ENCODE assay signal across 1 cellular context in the genomic region with DNA sequence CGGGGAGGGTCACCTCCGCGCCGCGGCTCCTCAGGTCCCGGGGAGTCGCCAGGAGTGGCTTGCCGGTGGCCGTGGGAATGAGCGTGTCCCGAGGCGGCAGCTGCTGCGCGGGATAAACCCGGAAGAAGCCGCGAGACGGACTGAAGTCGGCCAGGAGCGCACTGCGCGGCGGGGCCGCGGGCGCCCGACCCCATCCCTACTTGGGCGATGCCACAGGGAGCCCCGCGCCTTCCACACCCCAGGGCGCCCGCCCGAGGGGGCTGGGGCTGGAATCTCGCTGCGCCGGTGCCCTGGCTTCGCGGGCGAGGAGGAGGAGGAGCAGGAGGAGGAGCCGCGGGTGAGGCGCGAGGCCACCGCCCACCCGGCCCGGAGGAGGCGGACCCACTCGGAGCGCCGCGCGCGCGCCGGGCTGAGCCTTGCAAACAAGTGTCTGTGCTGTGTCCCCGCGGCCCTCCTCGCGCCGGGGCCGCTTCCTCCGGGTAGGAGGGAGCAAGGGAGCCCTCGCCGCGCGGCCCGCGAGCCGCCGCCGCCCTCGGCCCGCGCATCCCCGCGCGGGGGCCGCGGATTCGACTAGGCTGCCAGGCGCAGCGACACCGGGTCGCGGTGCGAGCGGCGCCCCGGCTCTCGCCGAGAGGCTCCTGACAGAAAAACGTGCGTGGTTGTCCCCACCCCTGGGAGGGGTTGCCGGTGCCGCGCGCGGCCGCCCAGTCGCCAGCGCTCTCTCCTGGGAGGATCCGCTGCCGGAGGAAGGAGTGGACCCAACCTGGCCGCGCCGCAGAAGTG.
A peak's percentile ranks its signal among the peaks of the same experiment; 100 is the strongest.
TF ChIP-seq lines count a peak whose summit lies in the region.

A gene (plus strand): TSS at position 412 of the 783 bp plus-strand sequence.

TF ChIP-seq in HepG2, 621 proteins besides CTCF, POLR2A, EP300 and RAD21 (continued from another document and continues in another):
- TF ChIP-seq SMAD3 (CRISPR knock-in tag; IDR thresholded peaks at IDR 0.05), result peak; percentile 11; the same call in 1 of the 2 replicates
- TF ChIP-seq, protein P1, sequence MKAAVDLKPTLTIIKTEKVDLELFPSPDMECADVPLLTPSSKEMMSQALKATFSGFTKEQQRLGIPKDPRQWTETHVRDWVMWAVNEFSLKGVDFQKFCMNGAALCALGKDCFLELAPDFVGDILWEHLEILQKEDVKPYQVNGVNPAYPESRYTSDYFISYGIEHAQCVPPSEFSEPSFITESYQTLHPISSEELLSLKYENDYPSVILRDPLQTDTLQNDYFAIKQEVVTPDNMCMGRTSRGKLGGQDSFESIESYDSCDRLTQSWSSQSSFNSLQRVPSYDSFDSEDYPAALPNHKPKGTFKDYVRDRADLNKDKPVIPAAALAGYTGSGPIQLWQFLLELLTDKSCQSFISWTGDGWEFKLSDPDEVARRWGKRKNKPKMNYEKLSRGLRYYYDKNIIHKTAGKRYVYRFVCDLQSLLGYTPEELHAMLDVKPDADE (CRISPR knock-in tag; IDR thresholded peaks at IDR 0.05), result 0 out of 2 replicates have a peak, but pooled peaks have one; percentile 13
- TF ChIP-seq ZNF180 (CRISPR knock-in tag; IDR thresholded peaks at IDR 0.05; ENCODE audit: borderline replicate concordance, low read depth), result no peak
- no peak for TF ChIP-seq ZNF460 (CRISPR knock-in tag; IDR thresholded peaks at IDR 0.05; ENCODE audit: borderline replicate concordance)
- TF ChIP-seq, protein P2, sequence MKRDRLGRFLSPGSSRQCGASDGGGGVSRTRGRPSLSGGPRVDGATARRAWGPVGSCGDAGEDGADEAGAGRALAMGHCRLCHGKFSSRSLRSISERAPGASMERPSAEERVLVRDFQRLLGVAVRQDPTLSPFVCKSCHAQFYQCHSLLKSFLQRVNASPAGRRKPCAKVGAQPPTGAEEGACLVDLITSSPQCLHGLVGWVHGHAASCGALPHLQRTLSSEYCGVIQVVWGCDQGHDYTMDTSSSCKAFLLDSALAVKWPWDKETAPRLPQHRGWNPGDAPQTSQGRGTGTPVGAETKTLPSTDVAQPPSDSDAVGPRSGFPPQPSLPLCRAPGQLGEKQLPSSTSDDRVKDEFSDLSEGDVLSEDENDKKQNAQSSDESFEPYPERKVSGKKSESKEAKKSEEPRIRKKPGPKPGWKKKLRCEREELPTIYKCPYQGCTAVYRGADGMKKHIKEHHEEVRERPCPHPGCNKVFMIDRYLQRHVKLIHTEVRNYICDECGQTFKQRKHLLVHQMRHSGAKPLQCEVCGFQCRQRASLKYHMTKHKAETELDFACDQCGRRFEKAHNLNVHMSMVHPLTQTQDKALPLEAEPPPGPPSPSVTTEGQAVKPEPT (CRISPR knock-in tag; IDR thresholded peaks at IDR 0.05; ENCODE audit: low read depth), result 0 out of 2 replicates have a peak, but pooled peaks have one; percentile 26
- no peak; the same call in 1 of the 2 replicates for TF ChIP-seq NFKB2 (CRISPR knock-in tag; IDR thresholded peaks at IDR 0.05; ENCODE audit: borderline replicate concordance)
- no peak for TF ChIP-seq ZNF747 (CRISPR knock-in tag; IDR thresholded peaks at IDR 0.05; ENCODE audit: borderline replicate concordance)
- TF ChIP-seq POLR2AphosphoS5 (IDR thresholded peaks at IDR 0.05; ENCODE audit: low read depth, low read length), result peak; percentile 72
- TF ChIP-seq, protein P3, sequence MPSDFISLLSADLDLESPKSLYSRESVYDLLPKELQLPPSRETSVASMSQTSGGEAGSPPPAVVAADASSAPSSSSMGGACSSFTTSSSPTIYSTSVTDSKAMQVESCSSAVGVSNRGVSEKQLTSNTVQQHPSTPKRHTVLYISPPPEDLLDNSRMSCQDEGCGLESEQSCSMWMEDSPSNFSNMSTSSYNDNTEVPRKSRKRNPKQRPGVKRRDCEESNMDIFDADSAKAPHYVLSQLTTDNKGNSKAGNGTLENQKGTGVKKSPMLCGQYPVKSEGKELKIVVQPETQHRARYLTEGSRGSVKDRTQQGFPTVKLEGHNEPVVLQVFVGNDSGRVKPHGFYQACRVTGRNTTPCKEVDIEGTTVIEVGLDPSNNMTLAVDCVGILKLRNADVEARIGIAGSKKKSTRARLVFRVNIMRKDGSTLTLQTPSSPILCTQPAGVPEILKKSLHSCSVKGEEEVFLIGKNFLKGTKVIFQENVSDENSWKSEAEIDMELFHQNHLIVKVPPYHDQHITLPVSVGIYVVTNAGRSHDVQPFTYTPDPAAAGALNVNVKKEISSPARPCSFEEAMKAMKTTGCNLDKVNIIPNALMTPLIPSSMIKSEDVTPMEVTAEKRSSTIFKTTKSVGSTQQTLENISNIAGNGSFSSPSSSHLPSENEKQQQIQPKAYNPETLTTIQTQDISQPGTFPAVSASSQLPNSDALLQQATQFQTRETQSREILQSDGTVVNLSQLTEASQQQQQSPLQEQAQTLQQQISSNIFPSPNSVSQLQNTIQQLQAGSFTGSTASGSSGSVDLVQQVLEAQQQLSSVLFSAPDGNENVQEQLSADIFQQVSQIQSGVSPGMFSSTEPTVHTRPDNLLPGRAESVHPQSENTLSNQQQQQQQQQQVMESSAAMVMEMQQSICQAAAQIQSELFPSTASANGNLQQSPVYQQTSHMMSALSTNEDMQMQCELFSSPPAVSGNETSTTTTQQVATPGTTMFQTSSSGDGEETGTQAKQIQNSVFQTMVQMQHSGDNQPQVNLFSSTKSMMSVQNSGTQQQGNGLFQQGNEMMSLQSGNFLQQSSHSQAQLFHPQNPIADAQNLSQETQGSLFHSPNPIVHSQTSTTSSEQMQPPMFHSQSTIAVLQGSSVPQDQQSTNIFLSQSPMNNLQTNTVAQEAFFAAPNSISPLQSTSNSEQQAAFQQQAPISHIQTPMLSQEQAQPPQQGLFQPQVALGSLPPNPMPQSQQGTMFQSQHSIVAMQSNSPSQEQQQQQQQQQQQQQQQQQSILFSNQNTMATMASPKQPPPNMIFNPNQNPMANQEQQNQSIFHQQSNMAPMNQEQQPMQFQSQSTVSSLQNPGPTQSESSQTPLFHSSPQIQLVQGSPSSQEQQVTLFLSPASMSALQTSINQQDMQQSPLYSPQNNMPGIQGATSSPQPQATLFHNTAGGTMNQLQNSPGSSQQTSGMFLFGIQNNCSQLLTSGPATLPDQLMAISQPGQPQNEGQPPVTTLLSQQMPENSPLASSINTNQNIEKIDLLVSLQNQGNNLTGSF (CRISPR knock-in tag; IDR thresholded peaks at IDR 0.05), result no peak
- TF ChIP-seq MYNN (CRISPR knock-in tag; IDR thresholded peaks at IDR 0.05; ENCODE audit: low read depth), result no peak
- TF ChIP-seq, protein P4, sequence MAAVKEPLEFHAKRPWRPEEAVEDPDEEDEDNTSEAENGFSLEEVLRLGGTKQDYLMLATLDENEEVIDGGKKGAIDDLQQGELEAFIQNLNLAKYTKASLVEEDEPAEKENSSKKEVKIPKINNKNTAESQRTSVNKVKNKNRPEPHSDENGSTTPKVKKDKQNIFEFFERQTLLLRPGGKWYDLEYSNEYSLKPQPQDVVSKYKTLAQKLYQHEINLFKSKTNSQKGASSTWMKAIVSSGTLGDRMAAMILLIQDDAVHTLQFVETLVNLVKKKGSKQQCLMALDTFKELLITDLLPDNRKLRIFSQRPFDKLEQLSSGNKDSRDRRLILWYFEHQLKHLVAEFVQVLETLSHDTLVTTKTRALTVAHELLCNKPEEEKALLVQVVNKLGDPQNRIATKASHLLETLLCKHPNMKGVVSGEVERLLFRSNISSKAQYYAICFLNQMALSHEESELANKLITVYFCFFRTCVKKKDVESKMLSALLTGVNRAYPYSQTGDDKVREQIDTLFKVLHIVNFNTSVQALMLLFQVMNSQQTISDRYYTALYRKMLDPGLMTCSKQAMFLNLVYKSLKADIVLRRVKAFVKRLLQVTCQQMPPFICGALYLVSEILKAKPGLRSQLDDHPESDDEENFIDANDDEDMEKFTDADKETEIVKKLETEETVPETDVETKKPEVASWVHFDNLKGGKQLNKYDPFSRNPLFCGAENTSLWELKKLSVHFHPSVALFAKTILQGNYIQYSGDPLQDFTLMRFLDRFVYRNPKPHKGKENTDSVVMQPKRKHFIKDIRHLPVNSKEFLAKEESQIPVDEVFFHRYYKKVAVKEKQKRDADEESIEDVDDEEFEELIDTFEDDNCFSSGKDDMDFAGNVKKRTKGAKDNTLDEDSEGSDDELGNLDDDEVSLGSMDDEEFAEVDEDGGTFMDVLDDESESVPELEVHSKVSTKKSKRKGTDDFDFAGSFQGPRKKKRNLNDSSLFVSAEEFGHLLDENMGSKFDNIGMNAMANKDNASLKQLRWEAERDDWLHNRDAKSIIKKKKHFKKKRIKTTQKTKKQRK (IDR thresholded peaks at IDR 0.05; ENCODE audit: low read length), result no peak
- no peak for TF ChIP-seq SETDB1 (CRISPR knock-in tag; IDR thresholded peaks at IDR 0.05; ENCODE audit: borderline replicate concordance)
- peak; percentile 46; the same call in 1 of the 2 replicates for TF ChIP-seq ZFY (CRISPR knock-in tag; IDR thresholded peaks at IDR 0.05)
- TF ChIP-seq, protein P5, sequence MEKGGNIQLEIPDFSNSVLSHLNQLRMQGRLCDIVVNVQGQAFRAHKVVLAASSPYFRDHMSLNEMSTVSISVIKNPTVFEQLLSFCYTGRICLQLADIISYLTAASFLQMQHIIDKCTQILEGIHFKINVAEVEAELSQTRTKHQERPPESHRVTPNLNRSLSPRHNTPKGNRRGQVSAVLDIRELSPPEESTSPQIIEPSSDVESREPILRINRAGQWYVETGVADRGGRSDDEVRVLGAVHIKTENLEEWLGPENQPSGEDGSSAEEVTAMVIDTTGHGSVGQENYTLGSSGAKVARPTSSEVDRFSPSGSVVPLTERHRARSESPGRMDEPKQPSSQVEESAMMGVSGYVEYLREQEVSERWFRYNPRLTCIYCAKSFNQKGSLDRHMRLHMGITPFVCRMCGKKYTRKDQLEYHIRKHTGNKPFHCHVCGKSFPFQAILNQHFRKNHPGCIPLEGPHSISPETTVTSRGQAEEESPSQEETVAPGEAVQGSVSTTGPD (CRISPR knock-in tag; IDR thresholded peaks at IDR 0.05), result no peak
- TF ChIP-seq ZNF614 (CRISPR knock-in tag; IDR thresholded peaks at IDR 0.05; ENCODE audit: borderline replicate concordance), result peak; percentile 35; the same call in 1 of the 2 replicates
- TF ChIP-seq, protein P6, sequence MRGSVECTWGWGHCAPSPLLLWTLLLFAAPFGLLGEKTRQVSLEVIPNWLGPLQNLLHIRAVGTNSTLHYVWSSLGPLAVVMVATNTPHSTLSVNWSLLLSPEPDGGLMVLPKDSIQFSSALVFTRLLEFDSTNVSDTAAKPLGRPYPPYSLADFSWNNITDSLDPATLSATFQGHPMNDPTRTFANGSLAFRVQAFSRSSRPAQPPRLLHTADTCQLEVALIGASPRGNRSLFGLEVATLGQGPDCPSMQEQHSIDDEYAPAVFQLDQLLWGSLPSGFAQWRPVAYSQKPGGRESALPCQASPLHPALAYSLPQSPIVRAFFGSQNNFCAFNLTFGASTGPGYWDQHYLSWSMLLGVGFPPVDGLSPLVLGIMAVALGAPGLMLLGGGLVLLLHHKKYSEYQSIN (CRISPR knock-in tag; IDR thresholded peaks at IDR 0.05; ENCODE audit: borderline replicate concordance), result no peak
- no peak for TF ChIP-seq AGO1 (IDR thresholded peaks at IDR 0.05; ENCODE audit: low read depth, low read length, poor library complexity, severe bottlenecking)
- TF ChIP-seq NFRKB (IDR thresholded peaks at IDR 0.05), result no peak
- TF ChIP-seq ESRRA (CRISPR knock-in tag; IDR thresholded peaks at IDR 0.05; ENCODE audit: low read depth), result no peak; the same call in 1 of the 2 replicates
- TF ChIP-seq ZNF782 (CRISPR knock-in tag; IDR thresholded peaks at IDR 0.05; ENCODE audit: borderline replicate concordance), result 0 out of 2 replicates have a peak, but pooled peaks have one; percentile 55
- TF ChIP-seq HOXA3 (CRISPR knock-in tag; IDR thresholded peaks at IDR 0.05), result peak; percentile 37; the same call in 1 of the 2 replicates
- peak; percentile 35; the same call in 1 of the 2 replicates for TF ChIP-seq ZNF329 (CRISPR knock-in tag; IDR thresholded peaks at IDR 0.05; ENCODE audit: low read depth)
- peak; percentile 90 for TF ChIP-seq RBFOX2 (IDR thresholded peaks at IDR 0.05; ENCODE audit: low read depth, low read length)
- TF ChIP-seq, protein P7, sequence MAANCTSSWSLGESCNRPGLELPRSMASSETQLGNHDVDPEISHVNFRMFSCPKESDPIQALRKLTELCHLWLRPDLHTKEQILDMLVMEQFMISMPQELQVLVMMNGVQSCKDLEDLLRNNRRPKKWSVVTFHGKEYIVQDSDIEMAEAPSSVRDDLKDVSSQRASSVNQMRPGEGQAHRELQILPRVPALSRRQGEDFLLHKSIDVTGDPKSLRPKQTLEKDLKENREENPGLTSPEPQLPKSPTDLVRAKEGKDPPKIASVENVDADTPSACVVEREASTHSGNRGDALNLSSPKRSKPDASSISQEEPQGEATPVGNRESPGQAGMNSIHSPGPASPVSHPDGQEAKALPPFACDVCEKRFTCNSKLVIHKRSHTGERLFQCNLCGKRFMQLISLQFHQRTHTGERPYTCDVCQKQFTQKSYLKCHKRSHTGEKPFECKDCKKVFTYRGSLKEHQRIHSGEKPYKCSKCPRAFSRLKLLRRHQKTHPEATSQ (CRISPR knock-in tag; IDR thresholded peaks at IDR 0.05; ENCODE audit: borderline replicate concordance), result no peak
- no peak for TF ChIP-seq PHF21A (CRISPR knock-in tag; IDR thresholded peaks at IDR 0.05)
- TF ChIP-seq, protein P8, sequence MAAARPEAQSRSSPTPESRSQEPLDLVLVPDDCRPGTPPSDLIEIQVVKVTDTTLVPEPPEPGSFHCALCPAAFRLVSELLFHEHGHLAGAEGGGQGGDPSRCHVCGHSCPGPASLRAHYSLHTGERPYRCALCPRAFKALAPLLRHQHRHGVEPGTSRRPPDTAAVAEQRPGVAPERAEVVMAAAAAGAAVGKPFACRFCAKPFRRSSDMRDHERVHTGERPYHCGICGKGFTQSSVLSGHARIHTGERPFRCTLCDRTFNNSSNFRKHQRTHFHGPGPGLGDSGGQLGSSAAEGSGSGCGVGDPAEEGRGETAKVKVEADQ (CRISPR knock-in tag; IDR thresholded peaks at IDR 0.05; ENCODE audit: borderline replicate concordance), result no peak
- peak; percentile 44; the same call in 1 of the 2 replicates for TF ChIP-seq SALL1 (CRISPR knock-in tag; IDR thresholded peaks at IDR 0.05)
- no peak; the same call in 1 of the 2 replicates for TF ChIP-seq MEIS2 (CRISPR knock-in tag; IDR thresholded peaks at IDR 0.05)
- peak; percentile 88; the same call in 1 of the 2 replicates for TF ChIP-seq ZNF546 (CRISPR knock-in tag; conservative IDR thresholded peaks at IDR 0.05)
- TF ChIP-seq DNMT3B (CRISPR knock-in tag; conservative IDR thresholded peaks at IDR 0.05), result 0 out of 2 replicates have a peak, but pooled peaks have one; percentile 57
- TF ChIP-seq ZNF577 (CRISPR knock-in tag; IDR thresholded peaks at IDR 0.05; ENCODE audit: borderline replicate concordance, low read depth), result no peak
- TF ChIP-seq, protein P9, sequence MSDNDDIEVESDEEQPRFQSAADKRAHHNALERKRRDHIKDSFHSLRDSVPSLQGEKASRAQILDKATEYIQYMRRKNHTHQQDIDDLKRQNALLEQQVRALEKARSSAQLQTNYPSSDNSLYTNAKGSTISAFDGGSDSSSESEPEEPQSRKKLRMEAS (IDR thresholded peaks at IDR 0.05), result peak; percentile 70; the same call in 1 of the 2 replicates
- 0 out of 2 replicates have a peak, but pooled peaks have one; percentile 0 for TF ChIP-seq ZNF44 (CRISPR knock-in tag; IDR thresholded peaks at IDR 0.05)
- TF ChIP-seq, protein P10, sequence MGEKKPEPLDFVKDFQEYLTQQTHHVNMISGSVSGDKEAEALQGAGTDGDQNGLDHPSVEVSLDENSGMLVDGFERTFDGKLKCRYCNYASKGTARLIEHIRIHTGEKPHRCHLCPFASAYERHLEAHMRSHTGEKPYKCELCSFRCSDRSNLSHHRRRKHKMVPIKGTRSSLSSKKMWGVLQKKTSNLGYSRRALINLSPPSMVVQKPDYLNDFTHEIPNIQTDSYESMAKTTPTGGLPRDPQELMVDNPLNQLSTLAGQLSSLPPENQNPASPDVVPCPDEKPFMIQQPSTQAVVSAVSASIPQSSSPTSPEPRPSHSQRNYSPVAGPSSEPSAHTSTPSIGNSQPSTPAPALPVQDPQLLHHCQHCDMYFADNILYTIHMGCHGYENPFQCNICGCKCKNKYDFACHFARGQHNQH (CRISPR knock-in tag; IDR thresholded peaks at IDR 0.05), result peak; percentile 20; the same call in 1 of the 2 replicates
